ENCODE assay signal across 8 cellular contexts in the genomic region with DNA sequence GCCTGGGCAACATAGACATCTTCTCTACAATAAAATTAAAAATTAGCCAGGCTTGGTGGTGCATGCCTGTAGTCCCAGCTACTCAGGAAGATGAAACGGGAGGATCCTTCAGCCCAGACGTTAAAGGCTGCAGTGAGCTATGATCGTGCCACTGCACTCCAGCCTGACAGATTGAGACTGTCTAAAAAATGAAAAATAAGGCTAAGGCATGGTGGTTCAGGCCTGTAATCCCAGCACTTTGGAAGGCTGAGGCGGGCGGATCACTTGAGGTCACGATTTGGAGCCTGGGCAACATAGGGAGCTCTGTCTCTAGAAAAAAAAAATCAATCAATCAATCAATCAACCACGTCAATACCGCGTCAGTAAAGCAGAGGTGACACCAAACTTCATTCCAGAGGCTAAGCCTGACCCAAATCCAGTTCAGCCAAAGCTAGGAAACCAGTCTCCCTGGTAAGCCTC. TPM values are rescaled to one million over a fixed set of nuclear protein-coding genes. Genes with fewer than 3 reads are reported as not detected.
A peak's percentile ranks its signal among the peaks of the same experiment; 100 is the strongest.
DNase-seq lines count a peak whose midpoint lies in the region; ATAC-seq and TF ChIP-seq lines count a peak whose summit lies in the region.
"Had no signal": no experiment of that assay in that cellular context is flagged by ENCODE, and none has a peak within 500 bp of the region (broad histone marks: within the 10 kb centered on the region; RNA-seq: fewer than 3 reads in every experiment).

No MANE protein-coding gene starts in this region.

- no peaks in the 10 kb centered on the region for H4K20me1 ChIP-seq in SU-DHL-6 (ENCODE audit: low read depth, low read length)

- WGBS in liver = 69% methylated on average over 9 of the region's 9 CpGs

- TF ChIP-seq RAD21 in liver (IDR thresholded peaks at IDR 0.05) = no peak

- H3K4me1 Mint-ChIP-seq in stimulated activated effector memory CD8-positive, alpha-beta T cell treated with anti-CD3 and anti-CD28 coated beads, Interleukin-12 subunit alpha, Interleukin-12 subunit beta, amount 100 ng/mL, for 72 hours = peaks cover 16% of the 10 kb centered on the region

- peak overlapping the region; percentile 35 for H3K4me2 ChIP-seq in SU-DHL-6 (ENCODE audit: low read depth, low read length, poor library complexity, severe bottlenecking)

- no peak overlapping the region for H3K27ac ChIP-seq in HEK293 (ENCODE audit: extremely low read depth, low read depth, low read length)
- no peak overlapping the region for H3K27ac ChIP-seq in SU-DHL-6 (ENCODE audit: low read depth, low read length)
- no peak overlapping the region for H3K27ac ChIP-seq in liver (ENCODE audit: low read depth in 1 of 2, low read length in 2 of 2)

- no peak for DNase-seq in stimulated activated effector memory CD8-positive, alpha-beta T cell treated with anti-CD3 and anti-CD28 coated beads, Interleukin-12 subunit alpha, Interleukin-12 subunit beta, amount 100 ng/mL, for 72 hours (ENCODE audit: low spot score in 2 of 2)
- no peak for DNase-seq in NCI-H187 (lab: John Stamatoyannopoulos, UW)
- DNase-seq in DMS 273 treated with DMSO at 0.1 percent for 48 hours (lab: John Stamatoyannopoulos, UW) = no peak

- no peaks in the 10 kb centered on the region for H3K36me3 ChIP-seq in HEK293 (ENCODE audit: control insufficient read depth in 2 of 2, insufficient read depth in 1 of 2, low read length in 2 of 2)
- no peaks in the 10 kb centered on the region for H3K36me3 ChIP-seq in SU-DHL-6 (ENCODE audit: low read length)
- no peaks in the 10 kb centered on the region for H3K36me3 ChIP-seq in liver (ENCODE audit: control insufficient read depth in 4 of 4, insufficient read depth in 3 of 4, low read depth in 1 of 4, low read length in 3 of 4)
- H3K36me3 ChIP-seq: left lung had no signal

- POLR2A ChIA-PET in HEK293 (lab: Yijun Ruan, JAX) = interaction anchor here (1.5 to 2.3 kb wide), 2 partner anchors 109 to 256 kb away, joined by 3 to 12 read pairs; partner anchors contain the start of genes COA1 and STK17A

- peaks cover 6% of the 10 kb centered on the region; the same call in 1 of the 2 replicates for H3F3A ChIP-seq in SU-DHL-6 (ENCODE audit: insufficient read depth)

- peak overlapping the region; percentile 49 for H3K4me3 Mint-ChIP-seq in stimulated activated effector memory CD8-positive, alpha-beta T cell treated with anti-CD3 and anti-CD28 coated beads, Interleukin-12 subunit alpha, Interleukin-12 subunit beta, amount 100 ng/mL, for 72 hours

- H2AFZ ChIP-seq in SU-DHL-6 (ENCODE audit: low read depth, low read length, severe bottlenecking) = peak overlapping the region; percentile 49

- H3K79me2 ChIP-seq in SU-DHL-6 (ENCODE audit: insufficient read depth, low read length) = no peaks in the 10 kb centered on the region

- H3K9ac ChIP-seq in SU-DHL-6 (ENCODE audit: low read length) = peak overlapping the region; percentile 11; the same call in 1 of the 2 replicates
- H3K9ac ChIP-seq in liver (ENCODE audit: low read depth in 1 of 2, low read length in 2 of 2) = peak overlapping the region; percentile 62 to 69

- no peaks in the 10 kb centered on the region for H3K27me3 ChIP-seq in SU-DHL-6 (ENCODE audit: low read length)
- H3K27me3 ChIP-seq in liver (ENCODE audit: control insufficient read depth in 4 of 4, insufficient read depth in 4 of 4, low read length in 3 of 4) = no peaks in the 10 kb centered on the region
- H3K27me3 ChIP-seq: left lung had no signal

- H3K9me3 Mint-ChIP-seq in stimulated activated effector memory CD8-positive, alpha-beta T cell treated with anti-CD3 and anti-CD28 coated beads, Interleukin-12 subunit alpha, Interleukin-12 subunit beta, amount 100 ng/mL, for 72 hours = no peaks in the 10 kb centered on the region

- H3K9me3 ChIP-seq in HEK293 (ENCODE audit: control insufficient read depth, insufficient read depth, low read depth, low read length) = no peaks in the 10 kb centered on the region
- H3K9me3 ChIP-seq in SU-DHL-6 (ENCODE audit: insufficient read depth, low read length) = no peaks in the 10 kb centered on the region
- no peaks in the 10 kb centered on the region for H3K9me3 ChIP-seq in liver (ENCODE audit: control insufficient read depth in 4 of 4, low read length in 3 of 4)
- H3K9me3 ChIP-seq: left lung had no signal

- no peak for ATAC-seq in stimulated activated effector memory CD8-positive, alpha-beta T cell treated with anti-CD3 and anti-CD28 coated beads, Interleukin-12 subunit alpha, Interleukin-12 subunit beta, amount 100 ng/mL, for 72 hours
- no peak for ATAC-seq in GM21528 (IDR thresholded peaks at IDR 0.05; ENCODE audit: low FRiP score, unreplicated experiment)

- H3K27ac Mint-ChIP-seq in stimulated activated effector memory CD8-positive, alpha-beta T cell treated with anti-CD3 and anti-CD28 coated beads, Interleukin-12 subunit alpha, Interleukin-12 subunit beta, amount 100 ng/mL, for 72 hours = peak overlapping the region; percentile 79

- no peaks in the 10 kb centered on the region; the same call in 1 of the 2 replicates for H3K4me1 ChIP-seq in HEK293 (ENCODE audit: control insufficient read depth, insufficient read depth, low read length)
- H3K4me1 ChIP-seq in liver (ENCODE audit: control insufficient read depth in 4 of 4, insufficient read depth in 4 of 4, low read length in 3 of 4) = peaks cover 0 to 12% (median 0%) of the 10 kb centered on the region in 4 donors

- TF ChIP-seq CTCF in HEK293 (tag by site-specific recombination; IDR thresholded peaks at IDR 0.05) (no peak), SU-DHL-6 (IDR thresholded peaks at IDR 0.05; ENCODE audit: insufficient read depth, low read length, poor library complexity, severe bottlenecking) (no peak), liver (IDR thresholded peaks at IDR 0.05; ENCODE audit: low read depth, low read length, missing input control) (no peak)

- H3K36me3 Mint-ChIP-seq in stimulated activated effector memory CD8-positive, alpha-beta T cell treated with anti-CD3 and anti-CD28 coated beads, Interleukin-12 subunit alpha, Interleukin-12 subunit beta, amount 100 ng/mL, for 72 hours = peaks cover 9% of the 10 kb centered on the region

- CTCF ChIA-PET in HEK293 (lab: Yijun Ruan, JAX) = interaction anchor here (0.6 to 5.1 kb wide), 43 partner anchors 9 to 1897 kb away, joined by 3 to 42 read pairs (median 4); partner anchors contain the start of genes COA1, MRPL32, PSMA2 and STK17A

- no peaks in the 10 kb centered on the region for H3K9me2 ChIP-seq in SU-DHL-6 (replicated peaks; ENCODE audit: insufficient read depth, low read length)

- H3K4me3 ChIP-seq in HEK293 (ENCODE audit: low read depth, low read length) (no peak overlapping the region), SU-DHL-6 (ENCODE audit: insufficient read depth, low read length, poor library complexity, severe bottlenecking) (no peak overlapping the region), liver (ENCODE audit: low read depth in 1 of 3, low read length in 3 of 3) (no peak overlapping the region)

TF ChIP-seq in HEK293, 187 proteins besides CTCF, POLR2A, EP300 and RAD21 (continues in another document):
- no peak for TF ChIP-seq SP7 (tag by site-specific recombination; IDR thresholded peaks at IDR 0.05)

TF ChIP-seq in liver, 16 proteins besides CTCF, POLR2A, EP300 and RAD21:
- TF ChIP-seq YY1 (IDR thresholded peaks at IDR 0.05) (no peak), FOXA2 (IDR thresholded peaks at IDR 0.05) (no peak), ATF3 (IDR thresholded peaks at IDR 0.05) (no peak), GABPA (IDR thresholded peaks at IDR 0.05 in 1 of 2, conservative IDR thresholded peaks at IDR 0.05 in 1 of 2) (no peak), REST (IDR thresholded peaks at IDR 0.05) (no peak), NR2F2 (IDR thresholded peaks at IDR 0.05) (no peak), MAX (IDR thresholded peaks at IDR 0.05) (no peak), EGR1 (IDR thresholded peaks at IDR 0.05; ENCODE audit: low read depth in 2 of 2) (no peak), JUND (IDR thresholded peaks at IDR 0.05) (no peak), FOXA1 (IDR thresholded peaks at IDR 0.05) (no peak), HNF4G (IDR thresholded peaks at IDR 0.05) (no peak), HNF4A (conservative IDR thresholded peaks at IDR 0.05) (no peak)

RNA-seq across cellular contexts. Expression of gene MRPS24, which starts 31.1 kb away (rescaled TPM):
- 10 to 100 TPM; 38.7 to 73.5 TPM for total RNA-seq in liver
- polyA plus RNA-seq in liver = 100 to 1,000 TPM in 1 of 2 donors, 10 to 100 TPM in 1; 91.1 to 177 TPM
